Comparison of ENCODE assay signal across 9 cellular contexts in the genomic region with DNA sequence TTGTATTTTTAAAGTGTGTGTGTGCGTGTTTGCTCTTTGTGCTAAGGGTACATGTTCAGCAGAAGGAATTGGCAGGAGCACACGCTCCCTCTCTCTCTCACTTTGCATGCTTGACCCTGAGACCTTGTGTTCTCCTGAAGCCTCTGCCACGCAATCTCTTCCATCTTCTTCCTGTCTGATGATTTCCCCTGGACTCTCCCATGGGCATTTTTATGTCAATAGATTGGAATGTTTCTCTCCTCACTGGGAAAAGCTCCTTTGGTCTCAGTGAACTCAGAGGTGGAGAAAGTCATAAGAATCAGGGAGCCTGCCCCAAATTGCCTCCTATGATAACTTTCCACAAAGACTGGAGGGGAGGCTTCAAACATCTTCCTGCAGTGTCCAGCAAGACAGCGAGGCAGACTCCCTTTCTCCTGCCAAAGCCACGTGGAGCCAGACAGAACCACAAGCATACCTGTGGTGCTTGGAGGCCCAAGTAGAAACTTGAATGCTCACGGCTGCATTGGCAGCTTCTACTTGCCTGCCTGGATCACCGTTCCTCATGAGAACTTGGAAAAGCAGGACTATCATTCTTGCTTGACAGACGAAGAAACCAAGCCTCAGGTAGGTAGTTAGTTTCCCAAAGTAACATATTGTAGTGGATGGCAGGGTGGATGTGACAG.
A peak's percentile ranks its signal among the peaks of the same experiment; 100 is the strongest.
DNase-seq lines count a peak whose midpoint lies in the region; ATAC-seq and TF ChIP-seq lines count a peak whose summit lies in the region.
"Had no signal": no experiment of that assay in that cellular context is flagged by ENCODE, and none has a peak within 500 bp of the region (broad histone marks: within the 10 kb centered on the region; RNA-seq: fewer than 3 reads in every experiment).

No MANE protein-coding gene starts in this region.

- H3K9me3 Mint-ChIP-seq in nephron = peaks cover 3% of the 10 kb centered on the region

- no peak for ATAC-seq in HG03135 (IDR thresholded peaks at IDR 0.05; ENCODE audit: unreplicated experiment)

- H3K4me3 ChIP-seq in epithelial cell of proximal tubule (ENCODE audit: low read depth, low read length) = no peak overlapping the region
- H3K4me3 ChIP-seq in urinary bladder (ENCODE audit: low read depth, low read length) = no peak overlapping the region

- TF ChIP-seq CTCF in epithelial cell of proximal tubule (conservative IDR thresholded peaks at IDR 0.05; ENCODE audit: low read depth, low read length) = no peak
- TF ChIP-seq CTCF in nephron (IDR thresholded peaks at IDR 0.05; ENCODE audit: unreplicated experiment in 3 of 3) = no peak

- DNase-seq in M059J (ENCODE audit: low read depth) (peak; percentile 97), epithelial cell of proximal tubule (ENCODE audit: low read depth) (peak; percentile 76), NCI-H1092 (lab: John Stamatoyannopoulos, UW) (no peak), NOMO-1 treated with dmso at 0.1 percent for 144 hours (lab: John Stamatoyannopoulos, UW; ENCODE audit: unreplicated experiment) (no peak)
- DNase-seq: DMS153, NCI-H187 had no signal

- no peaks in the 10 kb centered on the region for H3K36me3 Mint-ChIP-seq in nephron (ENCODE audit: low read depth)

- peaks cover 38% of the 10 kb centered on the region for H3K4me1 Mint-ChIP-seq in nephron

- no peaks in the 10 kb centered on the region for H3K36me3 ChIP-seq in urinary bladder (ENCODE audit: insufficient read depth)

- WGBS in urinary bladder = 71% methylated on average over 8 of the region's 8 CpGs

- H3K27ac ChIP-seq in urinary bladder (ENCODE audit: low read depth) = peak overlapping the region; percentile 40

- H3K4me3 Mint-ChIP-seq in nephron = no peak overlapping the region

- H3K27me3 Mint-ChIP-seq in nephron (ENCODE audit: low read depth) = no peaks in the 10 kb centered on the region

- peak overlapping the region in 2 of 3 experiments; percentile 19 to 79 for H3K27ac Mint-ChIP-seq in nephron

- H3K4me1 ChIP-seq in urinary bladder (ENCODE audit: insufficient read depth) = no peaks in the 10 kb centered on the region

Comparison
In these comparisons a context has a peak if more than half of its experiments do, and no peak if none do; other contexts are left out.
1. DNase-seq: peak in M059J (single experiment) and epithelial cell of proximal tubule (single experiment); none in NCI-H1092 (single experiment) and NOMO-1 treated with dmso at 0.1 percent for 144 hours (single experiment).